In the genomic region with DNA sequence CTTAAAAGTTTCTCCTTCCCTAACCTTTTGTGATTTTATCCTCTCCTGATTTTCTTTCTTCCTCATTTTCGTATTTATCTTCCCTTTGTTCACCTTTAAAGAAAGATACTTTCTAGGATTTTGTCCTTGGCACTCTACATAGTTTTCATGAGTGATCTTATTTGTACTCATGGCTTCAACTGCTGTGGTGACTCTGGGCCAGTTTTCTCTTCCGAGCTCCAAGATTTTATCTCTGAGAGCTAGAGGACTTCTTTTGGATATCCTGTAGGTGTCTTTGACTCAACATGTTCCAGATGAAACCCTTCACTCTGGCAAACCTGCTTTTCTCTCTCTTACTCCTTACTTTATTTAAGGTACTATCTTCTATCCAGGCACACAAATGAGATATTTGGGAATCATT, we compare ENCODE assay signal across 15 cellular contexts. TPM values are rescaled to one million over a fixed set of nuclear protein-coding genes. Genes with fewer than 3 reads are reported as not detected.
DNase-seq lines count a peak whose midpoint lies in the region; ATAC-seq, FAIRE-seq and TF ChIP-seq lines count a peak whose summit lies in the region.
"Had no signal": no experiment of that assay in that cellular context is flagged by ENCODE, and none has a peak within 500 bp of the region (broad histone marks: within the 10 kb centered on the region; RNA-seq: fewer than 3 reads in every experiment).

No MANE protein-coding gene starts in this region.

- no peak overlapping the region for H2AFZ ChIP-seq in keratinocyte (ENCODE audit: control insufficient read depth, low read length)

- in situ Hi-C loops in Panc1 (cut with HindIII; ENCODE audit: low pct_unique_long_range_greater_than_20kb, low sequenced_read_pairs): no loop called here

- 42 to 48% methylated on average over 2 of the region's 2 CpGs for WGBS in thyroid gland, 2 donors

- H3K9me1 ChIP-seq in keratinocyte (ENCODE audit: control insufficient read depth, extremely low read depth, insufficient read depth, low read length): peaks cover 5% of the 10 kb centered on the region

- FAIRE-seq in keratinocyte (lab: Jason Lieb, UNC): no peak

- H3K27ac ChIP-seq in HEK293 (ENCODE audit: extremely low read depth, low read depth, low read length) (no peak overlapping the region), Panc1 (ENCODE audit: low read length) (peak overlapping the region; percentile 65), keratinocyte (ENCODE audit: control insufficient read depth, insufficient read depth, low read length) (peak overlapping the region; percentile 15), thyroid gland (peak overlapping the region; percentile 32 to 83 (median 43))

- peaks cover 7% of the 10 kb centered on the region for H4K20me1 ChIP-seq in keratinocyte (ENCODE audit: control insufficient read depth, extremely low read depth, insufficient read depth, low read length)

- H3K79me2 ChIP-seq in keratinocyte (ENCODE audit: control insufficient read depth, insufficient read depth, low read length): peaks cover 92% of the 10 kb centered on the region

- no peaks in the 10 kb centered on the region for H3K27me3 ChIP-seq in Panc1 (ENCODE audit: control insufficient read depth, insufficient read depth, low read length)
- H3K27me3 ChIP-seq in keratinocyte (ENCODE audit: control insufficient read depth, extremely low read depth, insufficient read depth, low read length): no peaks in the 10 kb centered on the region
- H3K27me3 ChIP-seq in thyroid gland: no peaks in the 10 kb centered on the region
- H3K27me3 ChIP-seq: BE2C had no signal

- H3K9me3 ChIP-seq in HEK293 (ENCODE audit: control insufficient read depth, insufficient read depth, low read depth, low read length) (no peaks in the 10 kb centered on the region), Panc1 (ENCODE audit: control insufficient read depth, insufficient read depth, low read depth, low read length) (no peaks in the 10 kb centered on the region), keratinocyte (ENCODE audit: control insufficient read depth, low read depth, low read length) (no peaks in the 10 kb centered on the region), thyroid gland (no peaks in the 10 kb centered on the region)
- H3K9me3 ChIP-seq: BE2C had no signal

- dilution Hi-C loops in keratinocyte (cut with MboI; ENCODE audit: extremely low pct_ligation_motif_present, low sequenced_read_pairs): no loop called here

- no peak for DNase-seq in Panc1 (ENCODE audit: low read depth, low spot score)
- no peak for DNase-seq in keratinocyte (ENCODE audit: low read depth, low spot score)
- DNase-seq in thyroid gland: no peak
- DNase-seq in NCI-H226: no peak
- DNase-seq in iPS-NIHi11 (ENCODE audit: low spot score): no peak
- no peak for DNase-seq in NCI-H345 treated with DMSO at 0.1 percent for 48 hours (lab: John Stamatoyannopoulos, UW; ENCODE audit: unreplicated experiment)
- DNase-seq: BE2C, DMS 273 treated with DMSO at 0.1 percent for 48 hours, GOT3, NCI-H1105, NCI-H1694 treated with DMSO at 0.1 percent for 48 hours, NCI-H82, Right ventricle myocardium superior had no signal

- no peak overlapping the region for H3K9ac ChIP-seq in keratinocyte (ENCODE audit: control insufficient read depth, extremely low read depth, insufficient read depth, low read length)

- BruUV-seq in Panc1 (replicated peaks; lab: Mats Ljungman, UMichigan): no TSS peak

- POLR2A ChIA-PET in HEK293 (lab: Yijun Ruan, JAX) (no interaction called here), Panc1 (lab: Charles Lee) (interaction anchor here (1.3 kb wide), 1 partner anchor 8 kb away, joined by 3 read pairs; no protein-coding TSS in a partner anchor)

- ATAC-seq in Panc1: no peak
- ATAC-seq: SK-N-SH treated with all-trans-retinoic acid at 6 μM for 48 hours had no signal

- H3K4me3 ChIP-seq in HEK293 (ENCODE audit: low read depth, low read length) (no peak overlapping the region), Panc1 (ENCODE audit: low read depth in 2 of 2, low read length in 2 of 2) (no peak overlapping the region), keratinocyte (ENCODE audit: control insufficient read depth in 2 of 3, extremely low read depth in 1 of 3, insufficient read depth in 2 of 3, low read depth in 1 of 3, low read length in 3 of 3) (no peak overlapping the region), thyroid gland (replicated peaks in 1 of 3) (no peak overlapping the region)

- CTCF ChIA-PET in HEK293 (lab: Yijun Ruan, JAX): interaction anchor here (0.8 to 1.6 kb wide), 2 partner anchors 54 to 108 kb away, joined by 3 to 6 read pairs; partner anchors contain the start of gene MACF1
- CTCF ChIA-PET in Panc1 (lab: Charles Lee): interaction anchor here (0.6 kb wide), 2 partner anchors 26 to 626 kb away, joined by 3 to 7 read pairs; no protein-coding TSS in a partner anchor

- intact Hi-C loops in Panc1 (cut with micrococcal nuclease; ENCODE audit: unreplicated experiment) (no loop called here), thyroid gland (cut with DNase I) (no loop called here)

- H3K4me1 ChIP-seq in HEK293 (ENCODE audit: control insufficient read depth, insufficient read depth, low read length): 0 out of 2 replicates have a peak, but pooled peaks cover 3% of the 10 kb centered on the region
- peaks cover 74% of the 10 kb centered on the region for H3K4me1 ChIP-seq in Panc1 (ENCODE audit: control insufficient read depth, insufficient read depth, low read length)
- H3K4me1 ChIP-seq in keratinocyte (ENCODE audit: control insufficient read depth, extremely low read depth, insufficient read depth, low read length): peaks cover 43% of the 10 kb centered on the region
- H3K4me1 ChIP-seq in thyroid gland: peaks cover 76 to 94% of the 10 kb centered on the region in 2 donors

- TF ChIP-seq POLR2A in thyroid gland (IDR thresholded peaks at IDR 0.05): no peak

- peak overlapping the region; percentile 0 for H3K4me2 ChIP-seq in keratinocyte (ENCODE audit: control insufficient read depth, extremely low read depth, insufficient read depth, low read depth, low read length)

- H3K36me3 ChIP-seq in HEK293 (ENCODE audit: control insufficient read depth in 2 of 2, insufficient read depth in 1 of 2, low read length in 2 of 2) (no peaks in the 10 kb centered on the region), Panc1 (ENCODE audit: control insufficient read depth, insufficient read depth, low read length) (no peaks in the 10 kb centered on the region), keratinocyte (ENCODE audit: control insufficient read depth in 2 of 2, extremely low read depth in 1 of 2, insufficient read depth in 2 of 2, low read length in 2 of 2) (peaks cover 2 to 5% of the 10 kb centered on the region in 2 experiments), thyroid gland (no peaks in the 10 kb centered on the region)
- H3K36me3 ChIP-seq: BE2C had no signal

- TF ChIP-seq CTCF in HEK293 (tag by site-specific recombination; IDR thresholded peaks at IDR 0.05) (no peak), Panc1 (IDR thresholded peaks at IDR 0.05) (no peak), keratinocyte (optimal IDR thresholded peaks at IDR 0.05 in 1 of 3, IDR thresholded peaks at IDR 0.05 in 1 of 3, conservative IDR thresholded peaks at IDR 0.05 in 1 of 3; ENCODE audit: extremely low read depth in 1 of 3, insufficient read depth in 2 of 3, low read length in 3 of 3) (no peak), thyroid gland (IDR thresholded peaks at IDR 0.05) (no peak)

TF ChIP-seq in HEK293, 187 proteins besides CTCF, POLR2A, EP300 and RAD21 (continues in another document):
- TF ChIP-seq PRDM1 (tag by site-specific recombination; IDR thresholded peaks at IDR 0.05): 0 out of 2 replicates have a peak, but pooled peaks have one; percentile 21

RNA-seq across cellular contexts. Expression of gene MACF1, which starts 53.7 kb away (rescaled TPM):
- 413 TPM for total RNA-seq in Panc1 (2021; ENCODE audit: unreplicated experiment)
- 162 TPM for polyA plus RNA-seq in Panc1 (2012; ENCODE audit: insufficient read length)
- 84.8 to 111 TPM (median 96.9 TPM) in 3 replicates for polyA plus RNA-seq in keratinocyte
- 210 TPM for polyA plus RNA-seq in keratinocyte (2011; ENCODE audit: low read depth)
- 32.6 and 38.9 TPM in 2 replicates for polyA plus RNA-seq in keratinocyte (2011; cell fraction: cytosol; rRNA removed)
- 432 and 528 TPM in 2 replicates for polyA plus RNA-seq in keratinocyte (2011; cell fraction: nucleus; rRNA removed)
- polyA plus RNA-seq in keratinocyte (2012; ENCODE audit: low replicate concordance): 132 and 145 TPM in 2 replicates
- 223 to 562 TPM (median 369 TPM) in 3 replicates for polyA minus RNA-seq in keratinocyte
- 87.1 TPM for polyA minus RNA-seq in keratinocyte (2011; cell fraction: cytosol; rRNA and poly(A)+ RNA removed)
- polyA minus RNA-seq in keratinocyte (2011; cell fraction: nucleus; rRNA and poly(A)+ RNA removed): 697 and 1,508 TPM in 2 replicates
- 100 to 1,000 TPM; 308 to 834 (median 427) TPM for total RNA-seq in thyroid gland
